Comparison of ENCODE assay signal across 24 cellular contexts in genomic region chr17:1071103-1071825, GRCh38.
DNase-seq lines count a peak whose midpoint lies in the region; ATAC-seq and TF ChIP-seq lines count a peak whose summit lies in the region.
"Had no signal": no experiment of that assay in that cellular context is flagged by ENCODE, and none has a peak within 500 bp of the region (broad histone marks: within the 10 kb centered on the region; RNA-seq: fewer than 3 reads in every experiment).

No MANE protein-coding gene starts in this region.

- H3K27me3 Mint-ChIP-seq in endodermal cell (ENCODE audit: insufficient read depth), result no peaks in the 10 kb centered on the region
- H3K27me3 Mint-ChIP-seq: CD4-positive, alpha-beta T cell had no signal

- H3K27ac ChIP-seq in right cardiac atrium (ENCODE audit: low read length) (no peak overlapping the region), right atrium auricular region (no peak overlapping the region), endodermal cell (ENCODE audit: low read depth, low read length) (no peak overlapping the region), mesodermal cell (ENCODE audit: low read depth, low read length, severe bottlenecking) (peak overlapping the region; percentile 29)
- H3K27ac ChIP-seq: BLaER1, GM23248 had no signal

- H3K4me3 Mint-ChIP-seq in endodermal cell, result no peak overlapping the region
- H3K4me3 Mint-ChIP-seq: CD4-positive, alpha-beta T cell; H9 had no signal

- TF ChIP-seq CTCF in right atrium auricular region (IDR thresholded peaks at IDR 0.05) (no peak), endodermal cell (conservative IDR thresholded peaks at IDR 0.05) (no peak)

- H3K36me3 ChIP-seq in right atrium auricular region (peaks cover 57% of the 10 kb centered on the region), endodermal cell (ENCODE audit: control insufficient read depth, insufficient read depth, low read length) (peaks cover 20% of the 10 kb centered on the region), mesodermal cell (ENCODE audit: control insufficient read depth, insufficient read depth, low read length) (peaks cover 47% of the 10 kb centered on the region)

- 90% methylated on average over 29 of the region's 29 CpGs for WGBS in right cardiac atrium
- 93 to 98% methylated on average over 20 to 29 of the region's 29 CpGs for WGBS in endodermal cell (ENCODE audit: insufficient coverage in 1 of 2, insufficient read length in 1 of 2), 2 experiments
- WGBS in mesodermal cell (ENCODE audit: insufficient coverage in 2 of 2), 2 experiments, result 93 to 94% methylated on average over 26 to 29 of the region's 29 CpGs

- H3K36me3 Mint-ChIP-seq in endodermal cell (ENCODE audit: low read depth), result peaks cover 30% of the 10 kb centered on the region

- no peaks in the 10 kb centered on the region for H3K4me1 ChIP-seq in right cardiac atrium (ENCODE audit: control insufficient read depth, insufficient read depth, low read length)
- H3K4me1 ChIP-seq in right atrium auricular region, result peaks cover 0 to 15% of the 10 kb centered on the region in 2 donors
- no peaks in the 10 kb centered on the region for H3K4me1 ChIP-seq in endodermal cell (ENCODE audit: control insufficient read depth, insufficient read depth, low read length)
- H3K4me1 ChIP-seq in mesodermal cell (ENCODE audit: control insufficient read depth, insufficient read depth, low read length, poor library complexity, severe bottlenecking), result no peaks in the 10 kb centered on the region

- H3K9me3 ChIP-seq in right cardiac atrium (ENCODE audit: control insufficient read depth, low read length) (no peaks in the 10 kb centered on the region), right atrium auricular region (no peaks in the 10 kb centered on the region), endodermal cell (ENCODE audit: control insufficient read depth, low read length) (peaks cover 3% of the 10 kb centered on the region), mesodermal cell (ENCODE audit: control insufficient read depth, low read length) (peaks cover 3% of the 10 kb centered on the region)

- DNase-seq in right cardiac atrium (peak; percentile 8 to 49 (median 44)), right atrium auricular region (ENCODE audit: low spot score) (no peak), endodermal cell (peak; percentile 33), UCSD-AML1 (lab: John Stamatoyannopoulos, UW; ENCODE audit: unreplicated experiment) (no peak), NCI-H748 treated with DMSO at 0.1 percent for 48 hours (lab: John Stamatoyannopoulos, UW) (no peak)
- DNase-seq: CD4-positive, alpha-beta T cell; DMS53; GDM1; GM23248; H9; Karpas-422; NCI-H1092; NCI-H1417 treated with DMSO at 0.1 percent for 48 hours; NCI-H1694 treated with DMSO at 0.1 percent for 48 hours; NCI-H2081; NCI-H2227 treated with DMSO at 0.1 percent for 48 hours; NCI-H526 treated with DMSO at 0.1 percent for 48 hours; RPMI8226; SHP77 treated with DMSO at 0.1 percent for 48 hours had no signal

- peaks cover 7% of the 10 kb centered on the region for H3K9me3 Mint-ChIP-seq in endodermal cell
- H3K9me3 Mint-ChIP-seq: CD4-positive, alpha-beta T cell had no signal

- H3K27me3 ChIP-seq in right cardiac atrium (ENCODE audit: control insufficient read depth, insufficient read depth) (no peaks in the 10 kb centered on the region), right atrium auricular region (no peaks in the 10 kb centered on the region), endodermal cell (ENCODE audit: control insufficient read depth, insufficient read depth, low read length, poor library complexity, severe bottlenecking) (no peaks in the 10 kb centered on the region)
- H3K27me3 ChIP-seq: BLaER1 had no signal

- no peak overlapping the region for H3K4me3 ChIP-seq in right cardiac atrium (ENCODE audit: low read length)
- no peak overlapping the region for H3K4me3 ChIP-seq in right atrium auricular region
- H3K4me3 ChIP-seq in endodermal cell (ENCODE audit: low read length), result no peak overlapping the region
- no peak overlapping the region for H3K4me3 ChIP-seq in mesodermal cell (ENCODE audit: extremely low read depth, insufficient read depth, low read length, poor library complexity, severe bottlenecking)
- H3K4me3 ChIP-seq: BLaER1, GM12878, GM23248 had no signal

- H3K27ac Mint-ChIP-seq in endodermal cell, result no peak overlapping the region
- H3K27ac Mint-ChIP-seq: CD4-positive, alpha-beta T cell had no signal

- intact Hi-C loops in right cardiac atrium (cut with DNase I), result no loop called here

- no peak for ATAC-seq in right cardiac atrium
- ATAC-seq in activated CD4-positive, CD25-positive, alpha-beta regulatory T cell treated with anti-CD3 and anti-CD28 coated beads, Interleukin-2, amount 50 U/mL, for 24 hours, result no peak
- ATAC-seq: GM12878, HepG2 had no signal

- H3K9ac ChIP-seq in endodermal cell (ENCODE audit: extremely low read depth, low read length, poor library complexity, severe bottlenecking), result no peak overlapping the region
- H3K9ac ChIP-seq: BLaER1, GM23248 had no signal

- H3K4me1 Mint-ChIP-seq in endodermal cell, result no peaks in the 10 kb centered on the region

Comparison
In these comparisons a context has a peak if more than half of its experiments do, and no peak if none do; other contexts are left out.
1. DNase-seq: peak in right cardiac atrium (3 of 3) and endodermal cell (single experiment); none in right atrium auricular region (single experiment), UCSD-AML1 (single experiment) and NCI-H748 treated with DMSO at 0.1 percent for 48 hours (single experiment).